ENCODE assay signal across 22 cellular contexts in the genomic region with DNA sequence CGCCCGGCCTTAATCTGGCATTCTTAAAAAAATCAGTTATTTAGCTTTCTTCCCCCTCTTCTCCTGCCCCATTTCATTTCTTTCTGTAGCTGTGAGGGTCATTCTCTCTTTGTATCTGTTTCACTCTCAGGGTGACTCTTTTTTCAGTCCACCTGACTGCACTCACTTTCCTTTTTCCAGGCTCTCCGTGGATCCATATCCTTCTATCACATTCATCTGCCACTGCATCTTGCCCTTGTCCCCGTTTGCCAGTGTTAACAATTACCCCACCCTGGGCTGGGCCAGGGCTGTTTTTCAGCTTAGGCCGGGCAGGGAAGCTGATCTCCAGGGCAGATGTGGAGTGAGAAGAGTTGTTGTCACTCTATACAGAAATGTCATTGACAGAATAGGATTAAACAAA.
"Had no signal": no experiment of that assay in that cellular context is flagged by ENCODE, and none has a peak within 500 bp of the region (broad histone marks: within the 10 kb centered on the region; RNA-seq: fewer than 3 reads in every experiment).

No MANE protein-coding gene starts in this region.

- DNase-seq: activated CD4-positive, alpha-beta memory T cell treated with anti-CD3 and anti-CD28 coated beads, Interleukin-2, amount 10 ng/mL, durations not matched to agents 7 days and 5 days; activated CD4-positive, alpha-beta T cell treated with anti-CD3 and anti-CD28 coated beads for 36 hours; activated effector memory CD4-positive, alpha-beta T cell treated with anti-CD3 and anti-CD28 coated beads, Interleukin-2, amount 50 U/mL, for 16 hours; activated T-cell treated with anti-CD3 and anti-CD28 coated beads, Interleukin-2, amount 50 U/mL, for 4 hours; amniotic stem cell; cerebellar nuclear complex; dermis blood vessel endothelial cell; effector memory CD8-positive, alpha-beta T cell; hippocampal formation; kidney; mesenchymal stem cell; nephron progenitor cell; occipital lobe; spleen; trophoblast cell had no signal

- H3K27me3 Mint-ChIP-seq: activated CD4-positive, alpha-beta memory T cell treated with anti-CD3 and anti-CD28 coated beads, Interleukin-2, amount 10 ng/mL, durations not matched to agents 7 days and 5 days; activated CD4-positive, alpha-beta T cell treated with anti-CD3 and anti-CD28 coated beads for 36 hours; effector memory CD8-positive, alpha-beta T cell had no signal

- ATAC-seq: activated CD4-positive, alpha-beta T cell treated with anti-CD3 and anti-CD28 coated beads for 36 hours; activated naive CD4-positive, alpha-beta T cell treated with anti-CD3 and anti-CD28 coated beads, Interleukin-2, amount 50 U/mL, for 72 hours; activated T-cell treated with anti-CD3 and anti-CD28 coated beads, Interleukin-2, amount 50 U/mL, for 4 hours; effector memory CD8-positive, alpha-beta T cell; sciatic nerve had no signal

- H3K36me3 ChIP-seq: spleen had no signal

- H3K27ac Mint-ChIP-seq: activated CD4-positive, alpha-beta memory T cell treated with anti-CD3 and anti-CD28 coated beads, Interleukin-2, amount 10 ng/mL, durations not matched to agents 7 days and 5 days; activated CD4-positive, alpha-beta T cell treated with anti-CD3 and anti-CD28 coated beads for 36 hours; activated naive CD4-positive, alpha-beta T cell treated with anti-CD3 and anti-CD28 coated beads, Interleukin-2, amount 50 U/mL, for 72 hours; brain; effector memory CD8-positive, alpha-beta T cell; nephron progenitor cell; progenitor cell of endocrine pancreas had no signal

- H3K4me3 ChIP-seq: SK-N-MC, spleen had no signal

- H3K9me3 ChIP-seq: spleen had no signal

- H3K9me3 Mint-ChIP-seq: activated CD4-positive, alpha-beta memory T cell treated with anti-CD3 and anti-CD28 coated beads, Interleukin-2, amount 10 ng/mL, durations not matched to agents 7 days and 5 days; activated naive CD4-positive, alpha-beta T cell treated with anti-CD3 and anti-CD28 coated beads, Interleukin-2, amount 50 U/mL, for 72 hours; activated T-cell treated with anti-CD3 and anti-CD28 coated beads, Interleukin-2, amount 50 U/mL, for 4 hours; effector memory CD8-positive, alpha-beta T cell had no signal

- H3K36me3 Mint-ChIP-seq: activated naive CD4-positive, alpha-beta T cell treated with anti-CD3 and anti-CD28 coated beads, Interleukin-2, amount 50 U/mL, for 72 hours had no signal

- FAIRE-seq: kidney had no signal

- H3K4me3 Mint-ChIP-seq: activated CD4-positive, alpha-beta memory T cell treated with anti-CD3 and anti-CD28 coated beads, Interleukin-2, amount 10 ng/mL, durations not matched to agents 7 days and 5 days; activated CD4-positive, alpha-beta T cell treated with anti-CD3 and anti-CD28 coated beads for 36 hours; activated T-cell treated with anti-CD3 and anti-CD28 coated beads, Interleukin-2, amount 50 U/mL, for 4 hours; brain; effector memory CD8-positive, alpha-beta T cell; nephron progenitor cell had no signal

- H3K27ac ChIP-seq: epithelial cell of prostate, SK-N-MC, spleen, VCaP had no signal
